ENCODE assay signal across 22 cellular contexts in genomic region chr20:63047267-63047666, GRCh38. TPM values are rescaled to one million over a fixed set of nuclear protein-coding genes. Genes with fewer than 3 reads are reported as not detected.
DNase-seq lines count a peak whose midpoint lies in the region; FAIRE-seq and TF ChIP-seq lines count a peak whose summit lies in the region.
"Had no signal": no experiment of that assay in that cellular context is flagged by ENCODE, and none has a peak within 500 bp of the region (broad histone marks: within the 10 kb centered on the region; RNA-seq: fewer than 3 reads in every experiment).

No MANE protein-coding gene starts in this region.

- POLR2A ChIA-PET in HEK293 (lab: Yijun Ruan, JAX) = no interaction called here

- DNase-seq in NAMALWA (ENCODE audit: low spot score) (peak; percentile 45), bronchial epithelial cell (ENCODE audit: low read depth) (no peak), urothelium cell line (ENCODE audit: low spot score) (no peak), NCI-H524 treated with DMSO at 0.1 percent for 48 hours (lab: John Stamatoyannopoulos, UW) (no peak), SIG-M5 treated with dmso at 0.1 percent for 504 hours (lab: John Stamatoyannopoulos, UW; ENCODE audit: unreplicated experiment) (no peak), LoVo (ENCODE audit: low spot score) (no peak)
- DNase-seq: Calu3, DMS 273 treated with DMSO at 0.1 percent for 48 hours, DMS53, DND-41, EL, GM23248, HCEC 1CT, HFFc6 had no signal

- H3K4me1 ChIP-seq in HEK293 (ENCODE audit: control insufficient read depth, insufficient read depth, low read length) = no peaks in the 10 kb centered on the region

- CTCF ChIA-PET in HEK293 (lab: Yijun Ruan, JAX) = interaction anchor here (0.5 to 2.5 kb wide), 4 partner anchors 9 to 469 kb away, joined by 3 to 14 read pairs (median 4); no protein-coding TSS in a partner anchor

- FAIRE-seq in bronchial epithelial cell (lab: Jason Lieb, UNC) (peak; percentile 95), urothelium cell line (lab: Jason Lieb, UNC) (peak; percentile 13)
- FAIRE-seq: GM12878, GM19239, H54 had no signal

- no peak overlapping the region for H3K4me3 ChIP-seq in HEK293 (ENCODE audit: low read depth, low read length)
- H3K4me3 ChIP-seq in bronchial epithelial cell (ENCODE audit: low read depth, low read length) = no peak overlapping the region
- H3K4me3 ChIP-seq: BLaER1 treated with 17β-estradiol and CSF1 and Interleukin-3, amounts not matched to agents 10 nM and 100 nM; GM12878; GM23248 had no signal

- H3K36me3 ChIP-seq in HEK293 (ENCODE audit: control insufficient read depth in 2 of 2, insufficient read depth in 1 of 2, low read length in 2 of 2) (no peaks in the 10 kb centered on the region), bronchial epithelial cell (ENCODE audit: control insufficient read depth, insufficient read depth, low read length) (no peaks in the 10 kb centered on the region)
- H3K36me3 ChIP-seq: BLaER1 treated with 17β-estradiol and CSF1 and Interleukin-3, amounts not matched to agents 10 nM and 100 nM had no signal

- no peak overlapping the region for H3K27ac ChIP-seq in HEK293 (ENCODE audit: extremely low read depth, low read depth, low read length)
- H3K27ac ChIP-seq: BLaER1 treated with 17β-estradiol and CSF1 and Interleukin-3, amounts not matched to agents 10 nM and 100 nM; GM23248 had no signal

- TF ChIP-seq CTCF in HEK293 (tag by site-specific recombination; IDR thresholded peaks at IDR 0.05) (no peak), bronchial epithelial cell (IDR thresholded peaks at IDR 0.05; ENCODE audit: insufficient read depth, low read length, severe bottlenecking) (no peak)

- H3K9me3 ChIP-seq in HEK293 (ENCODE audit: control insufficient read depth, insufficient read depth, low read depth, low read length) = no peaks in the 10 kb centered on the region

- peaks cover 2% of the 10 kb centered on the region for H3K27me3 ChIP-seq in bronchial epithelial cell (ENCODE audit: control insufficient read depth, insufficient read depth, low read length)
- H3K27me3 ChIP-seq: BLaER1 treated with 17β-estradiol and CSF1 and Interleukin-3, amounts not matched to agents 10 nM and 100 nM had no signal

TF ChIP-seq in HEK293, 187 proteins besides CTCF, POLR2A, EP300 and RAD21:
- TF ChIP-seq SP2 (tag by site-specific recombination; IDR thresholded peaks at IDR 0.05) = peak; percentile 56
- no peak for TF ChIP-seq PRDM4 (tag by site-specific recombination; IDR thresholded peaks at IDR 0.05)
TF ChIP-seq in HEK293: peak in this region for 1.

RNA-seq across cellular contexts. Expression of gene BHLHE23, which starts 40.5 kb away (rescaled TPM):
- not detected in 2 replicates for total RNA-seq in bronchial epithelial cell
- total RNA-seq: A172, B cell, Calu3, G401, GM23248, HFFc6 had no signal
